Comparison of ENCODE assay signal across 31 cellular contexts in the genomic region with DNA sequence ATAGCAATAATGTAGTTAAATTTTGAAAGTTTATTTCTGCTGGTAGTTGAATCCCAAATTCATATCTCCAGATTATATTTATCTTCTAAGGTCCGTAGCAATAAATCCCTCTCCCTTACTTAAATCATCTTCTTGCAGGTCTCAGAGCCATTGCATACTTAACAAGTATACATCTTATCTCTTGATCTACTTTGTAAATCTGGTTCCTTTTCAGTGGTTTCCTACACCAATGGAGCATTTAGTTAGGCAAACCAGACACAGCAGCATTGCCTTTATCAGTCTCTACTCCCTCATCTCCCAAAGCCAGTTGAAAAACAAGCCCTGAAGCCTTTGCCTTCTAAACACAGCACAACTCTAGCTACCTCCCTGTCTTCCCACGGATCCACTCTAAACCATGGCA.
"Had no signal": no experiment of that assay in that cellular context is flagged by ENCODE, and none has a peak within 500 bp of the region (broad histone marks: within the 10 kb centered on the region; RNA-seq: fewer than 3 reads in every experiment).

No MANE protein-coding gene starts in this region.

- H3K4me1 Mint-ChIP-seq: activated CD4-positive, alpha-beta T cell treated with anti-CD3 and anti-CD28 coated beads for 36 hours; activated CD4-positive, alpha-beta T cell treated with anti-CD3 and anti-CD28 coated beads, Interleukin-2, amount 10 ng/mL, durations not matched to agents 7 days and 5 days; WTC11 had no signal

- H3K27ac ChIP-seq: adrenal gland, body of pancreas, breast epithelium, PC-9, RWPE1 had no signal

- H3K27me3 ChIP-seq: adrenal gland, body of pancreas, breast epithelium had no signal

- H3K36me3 ChIP-seq: adrenal gland, breast epithelium had no signal

- H3K4me3 ChIP-seq: adrenal gland, body of pancreas, breast epithelium, K562, PC-9 had no signal

- H2AFZ ChIP-seq: PC-9 had no signal

- H3K4me3 Mint-ChIP-seq: activated CD4-positive, alpha-beta T cell treated with anti-CD3 and anti-CD28 coated beads for 36 hours; activated CD4-positive, alpha-beta T cell treated with anti-CD3 and anti-CD28 coated beads, Interleukin-2, amount 10 ng/mL, durations not matched to agents 7 days and 5 days; activated CD8-positive, alpha-beta T cell treated with anti-CD3 and anti-CD28 coated beads, Interleukin-2, amount 10 ng/mL, durations not matched to agents 7 days and 5 days; activated naive CD4-positive, alpha-beta T cell treated with anti-CD3 and anti-CD28 coated beads for 36 hours; activated T-cell treated with anti-CD3 and anti-CD28 coated beads, Interleukin-2, amount 50 U/mL, for 4 hours; activated T-helper 1 cell treated with anti-CD3 and anti-CD28 coated beads, Interleukin-12 subunit alpha, Interleukin-12 subunit beta, Interleukin-2, Interleukin-4 antibody, amounts not matched to agents 30 ng/mL and 10 ng/mL and 1 ng/mL, durations not matched to agents 14 hours and 24 hours and 36 hours; T-helper 1 cell treated with Interleukin-12 subunit alpha and Interleukin-12 subunit beta and Interleukin-4 antibody, amounts not matched to agents 30 μg/mL and 1 μg/mL, for 36 hours; T-helper 2 cell treated with Interferon-gamma antibody and Interleukin-4, amounts not matched to agents 5 μg/mL and 100 μg/mL, for 36 hours; WTC11 had no signal

- ATAC-seq: activated CD4-positive, alpha-beta T cell treated with anti-CD3 and anti-CD28 coated beads for 36 hours; activated CD4-positive, CD25-positive, alpha-beta regulatory T cell treated with anti-CD3 and anti-CD28 coated beads, Interleukin-2, amount 50 U/mL, for 24 hours; activated CD8-positive, alpha-beta T cell treated with anti-CD3 and anti-CD28 coated beads, Interleukin-2, amount 10 ng/mL, durations not matched to agents 7 days and 5 days; activated naive CD4-positive, alpha-beta T cell treated with anti-CD3 and anti-CD28 coated beads, Interleukin-2, amount 50 U/mL, for 72 hours; activated T-cell treated with anti-CD3 and anti-CD28 coated beads, Interleukin-2, amount 50 U/mL, for 4 hours; body of pancreas; K562; Right ventricle myocardium inferior; WTC11 had no signal

- H3K27me3 Mint-ChIP-seq: activated CD4-positive, alpha-beta T cell treated with anti-CD3 and anti-CD28 coated beads for 36 hours; activated CD4-positive, alpha-beta T cell treated with anti-CD3 and anti-CD28 coated beads, Interleukin-2, amount 10 ng/mL, durations not matched to agents 7 days and 5 days had no signal

- H3K4me1 ChIP-seq: adrenal gland, body of pancreas, breast epithelium had no signal

- DNase-seq: activated CD4-positive, alpha-beta T cell treated with anti-CD3 and anti-CD28 coated beads for 36 hours; activated CD4-positive, alpha-beta T cell treated with anti-CD3 and anti-CD28 coated beads, Interleukin-2, amount 10 ng/mL, durations not matched to agents 7 days and 5 days; activated CD4-positive, alpha-beta T cell treated with anti-CD3 and anti-CD28 coated beads, Interleukin-2, amount 50 U/mL, for 48 hours; activated CD8-positive, alpha-beta T cell treated with anti-CD3 and anti-CD28 coated beads, Interleukin-2, amount 10 ng/mL, durations not matched to agents 7 days and 5 days; activated gamma-delta T cell treated with Interleukin-2 at 50 U/mL for 16 hours; activated naive CD4-positive, alpha-beta T cell treated with anti-CD3 and anti-CD28 coated beads for 36 hours; activated T-cell treated with anti-CD3 and anti-CD28 coated beads, Interleukin-2, amount 50 U/mL, for 4 hours; adrenal gland; body of pancreas; Karpas-422; NCI-H1048; NCI-H1105 treated with DMSO at 0.1 percent for 48 hours; NCI-H1436; NCI-H1694; NCI-H1930; NCI-H2081 treated with DMSO at 0.1 percent for 48 hours; NCI-H345; NCI-H524 treated with DMSO at 0.1 percent for 48 hours; NK-92 treated with Interleukin-12 subunit alpha and Interleukin-12 subunit beta, amount 100 ng/mL, for 24 hours; PC-9; SIG-M5 had no signal

- H3K4me2 ChIP-seq: PC-9 had no signal

- H3K27ac Mint-ChIP-seq: activated CD4-positive, alpha-beta T cell treated with anti-CD3 and anti-CD28 coated beads for 36 hours; activated CD4-positive, alpha-beta T cell treated with anti-CD3 and anti-CD28 coated beads, Interleukin-2, amount 10 ng/mL, durations not matched to agents 7 days and 5 days; activated CD8-positive, alpha-beta T cell treated with anti-CD3 and anti-CD28 coated beads, Interleukin-2, amount 10 ng/mL, durations not matched to agents 7 days and 5 days; activated naive CD4-positive, alpha-beta T cell treated with anti-CD3 and anti-CD28 coated beads for 36 hours; activated naive CD4-positive, alpha-beta T cell treated with anti-CD3 and anti-CD28 coated beads, Interleukin-2, amount 50 U/mL, for 72 hours; activated T-helper 1 cell treated with anti-CD3 and anti-CD28 coated beads, Interleukin-12 subunit alpha, Interleukin-12 subunit beta, Interleukin-2, Interleukin-4 antibody, amounts not matched to agents 30 ng/mL and 10 ng/mL and 1 ng/mL, durations not matched to agents 14 hours and 24 hours and 36 hours; T-helper 1 cell treated with Interleukin-12 subunit alpha and Interleukin-12 subunit beta and Interleukin-4 antibody, amounts not matched to agents 30 μg/mL and 1 μg/mL, for 36 hours; T-helper 2 cell treated with Interferon-gamma antibody and Interleukin-4, amounts not matched to agents 5 μg/mL and 100 μg/mL, for 36 hours; WTC11 had no signal

- H3K9me3 ChIP-seq: adrenal gland had no signal
